Comparison of ENCODE assay signal across 20 cellular contexts in genomic region chr19:5349041-5349440, GRCh38. TPM values are rescaled to one million over a fixed set of nuclear protein-coding genes. Genes with fewer than 3 reads are reported as not detected.
DNase-seq lines count a peak whose midpoint lies in the region; ATAC-seq and TF ChIP-seq lines count a peak whose summit lies in the region.
"Had no signal": no experiment of that assay in that cellular context is flagged by ENCODE, and none has a peak within 500 bp of the region (broad histone marks: within the 10 kb centered on the region; RNA-seq: fewer than 3 reads in every experiment).

No MANE protein-coding gene starts in this region.

- no peaks in the 10 kb centered on the region for H3K9me3 ChIP-seq in cardiac muscle cell (ENCODE audit: low read depth)
- H3K9me3 ChIP-seq: gastrocnemius medialis, vagina had no signal

- DNase-seq in cardiac muscle cell (ENCODE audit: low read depth in 1 of 2, low spot score in 1 of 2), result no peak
- DNase-seq in left cardiac atrium, result no peak
- DNase-seq in RPMI8226, result peak; percentile 36
- no peak for DNase-seq in foreskin keratinocyte
- DNase-seq in activated naive CD4-positive, alpha-beta T cell treated with anti-CD3 and anti-CD28 coated beads, Interleukin-2, amount 50 U/mL, for 16 hours, result no peak
- DNase-seq in T-helper 9 cell, result no peak
- no peak for DNase-seq in NCI-H510A (lab: John Stamatoyannopoulos, UW)
- DNase-seq: activated CD8-positive, alpha-beta memory T cell treated with anti-CD3 and anti-CD28 coated beads, Interleukin-2, amount 50 U/mL, for 4 hours; activated gamma-delta T cell; anterior cingulate cortex; COR-L47; gastrocnemius medialis; GF-D8; natural killer cell; NCI-H187 treated with DMSO at 0.1 percent for 48 hours; NK-92 treated with Interleukin-12 subunit alpha and Interleukin-12 subunit beta, amount 100 ng/mL, for 24 hours had no signal

- intact Hi-C loops in left cardiac atrium (cut with DNase I), result no loop called here

- ATAC-seq in left cardiac atrium, result no peak
- ATAC-seq in foreskin keratinocyte, result no peak
- ATAC-seq in HG03460 (IDR thresholded peaks at IDR 0.05; ENCODE audit: unreplicated experiment), result no peak
- ATAC-seq: gastrocnemius medialis, natural killer cell had no signal

- TF ChIP-seq CTCF in cardiac muscle cell (IDR thresholded peaks at IDR 0.05; ENCODE audit: low read depth, low read length), result peak; percentile 3
- peak; percentile 5 for TF ChIP-seq CTCF in foreskin keratinocyte (conservative IDR thresholded peaks at IDR 0.05)

- H3K27me3 ChIP-seq in cardiac muscle cell (no peaks in the 10 kb centered on the region), foreskin keratinocyte (no peaks in the 10 kb centered on the region)
- H3K27me3 ChIP-seq: vagina had no signal

- no peak overlapping the region for H3K4me3 ChIP-seq in cardiac muscle cell
- H3K4me3 ChIP-seq: coronary artery, gastrocnemius medialis, lung, vagina had no signal

- no peaks in the 10 kb centered on the region for H3K36me3 ChIP-seq in cardiac muscle cell
- H3K36me3 ChIP-seq: gastrocnemius medialis, vagina had no signal

- H3K4me1 ChIP-seq in cardiac muscle cell (ENCODE audit: low read depth) (no peaks in the 10 kb centered on the region), foreskin keratinocyte (peaks cover 6% of the 10 kb centered on the region)
- H3K4me1 ChIP-seq: gastrocnemius medialis, vagina had no signal

- H3K27ac ChIP-seq in cardiac muscle cell (no peak overlapping the region), foreskin keratinocyte (no peak overlapping the region)
- H3K27ac ChIP-seq: coronary artery, gastrocnemius medialis, vagina had no signal

RNA-seq across cellular contexts. Expression of gene PTPRS, which starts 8.4 kb away (rescaled TPM):
- 247 and 351 TPM in 2 replicates for total RNA-seq in cardiac muscle cell
- polyA plus RNA-seq in cardiac muscle cell, result 46.0 and 68.7 TPM in 2 replicates
- 100 to 1,000 TPM in 1 of 2 donors, 10 to 100 TPM in 1; 95.6 to 130 TPM for total RNA-seq in left cardiac atrium
- 12.4 and 19.5 TPM in 2 replicates for total RNA-seq in foreskin keratinocyte
- polyA plus RNA-seq in foreskin keratinocyte, result 3.2 and 4.6 TPM in 2 replicates
